In the genomic region with DNA sequence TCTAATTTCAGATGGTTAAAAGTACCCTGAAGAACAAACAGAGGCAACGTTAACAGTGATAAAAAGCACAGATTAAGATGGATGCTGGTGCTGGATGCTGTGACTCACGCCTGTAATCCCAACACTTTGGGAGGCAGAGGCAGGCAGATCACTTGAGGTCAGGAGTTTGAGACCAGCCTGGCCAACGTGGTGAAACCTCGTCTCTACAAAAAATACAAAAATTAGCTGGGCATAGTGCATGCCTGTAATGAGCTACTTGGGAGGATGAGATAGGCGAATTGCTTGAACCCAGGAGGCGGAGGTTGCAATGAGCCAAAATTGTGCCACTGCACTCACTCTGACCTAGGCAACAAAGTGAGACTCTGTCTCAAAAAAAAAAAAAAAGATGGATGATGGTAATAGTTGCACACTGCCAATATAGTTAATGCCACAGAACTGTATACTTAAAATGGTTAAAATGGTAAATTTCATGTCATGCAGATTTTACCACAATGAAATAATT, we compare ENCODE assay signal across 1 cellular context.
TF ChIP-seq lines count a peak whose summit lies in the region.
"Not testable (repeated sequence)": the region's sequence is repeated elsewhere in the genome, so short reads cannot be mapped to it uniquely, and the experiment has no call there.

No MANE protein-coding gene starts in this region.

TF ChIP-seq in K562, 482 proteins besides CTCF, POLR2A, EP300 and RAD21:
- TF ChIP-seq, protein P1, sequence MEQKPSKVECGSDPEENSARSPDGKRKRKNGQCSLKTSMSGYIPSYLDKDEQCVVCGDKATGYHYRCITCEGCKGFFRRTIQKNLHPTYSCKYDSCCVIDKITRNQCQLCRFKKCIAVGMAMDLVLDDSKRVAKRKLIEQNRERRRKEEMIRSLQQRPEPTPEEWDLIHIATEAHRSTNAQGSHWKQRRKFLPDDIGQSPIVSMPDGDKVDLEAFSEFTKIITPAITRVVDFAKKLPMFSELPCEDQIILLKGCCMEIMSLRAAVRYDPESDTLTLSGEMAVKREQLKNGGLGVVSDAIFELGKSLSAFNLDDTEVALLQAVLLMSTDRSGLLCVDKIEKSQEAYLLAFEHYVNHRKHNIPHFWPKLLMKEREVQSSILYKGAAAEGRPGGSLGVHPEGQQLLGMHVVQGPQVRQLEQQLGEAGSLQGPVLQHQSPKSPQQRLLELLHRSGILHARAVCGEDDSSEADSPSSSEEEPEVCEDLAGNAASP (IDR thresholded peaks at IDR 0.05), result peak; percentile 43; the same call in 1 of the 2 replicates
- 0 out of 2 replicates have a peak, but pooled peaks have one; percentile 11 for TF ChIP-seq NFATC3 (IDR thresholded peaks at IDR 0.05)
- TF ChIP-seq DMBX1 (CRISPR knock-in tag; IDR thresholded peaks at IDR 0.05; ENCODE audit: borderline replicate concordance), result peak; percentile 60; the same call in 1 of the 2 replicates
- TF ChIP-seq ADNP (tag; IDR thresholded peaks at IDR 0.05), result peak; percentile 75
- TF ChIP-seq ZNF384 (IDR thresholded peaks at IDR 0.05; ENCODE audit: low read depth, low read length), result peak; percentile 50; the same call in 1 of the 2 replicates
- TF ChIP-seq ELF4 (CRISPR knock-in tag; IDR thresholded peaks at IDR 0.05), result 0 out of 2 replicates have a peak, but pooled peaks have one; percentile 43
- peak; percentile 10 to 54; a peak in 1 of 4 replicates for TF ChIP-seq KDM1A (IDR thresholded peaks at IDR 0.05)
- not testable (repeated sequence) for TF ChIP-seq NR2C1 (IDR thresholded peaks at IDR 0.05); JUND (tag; IDR thresholded peaks at IDR 0.05; ENCODE audit: borderline replicate concordance, low read depth, low read length)
- TF ChIP-seq NR2C1 (tag; IDR thresholded peaks at IDR 0.05), result 0 out of 2 replicates have a peak, but pooled peaks have one; percentile 2
- 0 out of 2 replicates have a peak, but pooled peaks have one; percentile 2 for TF ChIP-seq BACH1 (tag; IDR thresholded peaks at IDR 0.05)
- TF ChIP-seq, protein P2, sequence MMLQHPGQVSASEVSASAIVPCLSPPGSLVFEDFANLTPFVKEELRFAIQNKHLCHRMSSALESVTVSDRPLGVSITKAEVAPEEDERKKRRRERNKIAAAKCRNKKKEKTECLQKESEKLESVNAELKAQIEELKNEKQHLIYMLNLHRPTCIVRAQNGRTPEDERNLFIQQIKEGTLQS (IDR thresholded peaks at IDR 0.05), result peak; percentile 65
- TF ChIP-seq, protein P2 (CRISPR knock-in tag; conservative IDR thresholded peaks at IDR 0.05), result not testable (repeated sequence)
- peak; percentile 24; the same call in 1 of the 2 replicates for TF ChIP-seq MEF2D (tag; conservative IDR thresholded peaks at IDR 0.05; ENCODE audit: low read depth)
- TF ChIP-seq L3MBTL2 (IDR thresholded peaks at IDR 0.05), result peak; percentile 29; the same call in 1 of the 2 replicates
- TF ChIP-seq, protein P3, sequence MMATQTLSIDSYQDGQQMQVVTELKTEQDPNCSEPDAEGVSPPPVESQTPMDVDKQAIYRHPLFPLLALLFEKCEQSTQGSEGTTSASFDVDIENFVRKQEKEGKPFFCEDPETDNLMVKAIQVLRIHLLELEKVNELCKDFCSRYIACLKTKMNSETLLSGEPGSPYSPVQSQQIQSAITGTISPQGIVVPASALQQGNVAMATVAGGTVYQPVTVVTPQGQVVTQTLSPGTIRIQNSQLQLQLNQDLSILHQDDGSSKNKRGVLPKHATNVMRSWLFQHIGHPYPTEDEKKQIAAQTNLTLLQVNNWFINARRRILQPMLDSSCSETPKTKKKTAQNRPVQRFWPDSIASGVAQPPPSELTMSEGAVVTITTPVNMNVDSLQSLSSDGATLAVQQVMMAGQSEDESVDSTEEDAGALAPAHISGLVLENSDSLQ (IDR thresholded peaks at IDR 0.05), result 0 out of 2 replicates have a peak, but pooled peaks have one; percentile 8
- TF ChIP-seq HDGF (IDR thresholded peaks at IDR 0.05), result peak; percentile 82; the same call in 1 of the 2 replicates
- 0 out of 2 replicates have a peak, but pooled peaks have one; percentile 35 for TF ChIP-seq CXXC5 (CRISPR knock-in tag; IDR thresholded peaks at IDR 0.05)
- TF ChIP-seq LARP7 (IDR thresholded peaks at IDR 0.05), result peak; percentile 80; the same call in 1 of the 2 replicates
- peak; percentile 83; the same call in 1 of the 2 replicates for TF ChIP-seq CTBP1 (IDR thresholded peaks at IDR 0.05; ENCODE audit: borderline replicate concordance)
- TF ChIP-seq, protein P4, sequence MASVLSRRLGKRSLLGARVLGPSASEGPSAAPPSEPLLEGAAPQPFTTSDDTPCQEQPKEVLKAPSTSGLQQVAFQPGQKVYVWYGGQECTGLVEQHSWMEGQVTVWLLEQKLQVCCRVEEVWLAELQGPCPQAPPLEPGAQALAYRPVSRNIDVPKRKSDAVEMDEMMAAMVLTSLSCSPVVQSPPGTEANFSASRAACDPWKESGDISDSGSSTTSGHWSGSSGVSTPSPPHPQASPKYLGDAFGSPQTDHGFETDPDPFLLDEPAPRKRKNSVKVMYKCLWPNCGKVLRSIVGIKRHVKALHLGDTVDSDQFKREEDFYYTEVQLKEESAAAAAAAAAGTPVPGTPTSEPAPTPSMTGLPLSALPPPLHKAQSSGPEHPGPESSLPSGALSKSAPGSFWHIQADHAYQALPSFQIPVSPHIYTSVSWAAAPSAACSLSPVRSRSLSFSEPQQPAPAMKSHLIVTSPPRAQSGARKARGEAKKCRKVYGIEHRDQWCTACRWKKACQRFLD (CRISPR knock-in tag; IDR thresholded peaks at IDR 0.05), result peak; percentile 75; the same call in 1 of the 2 replicates
- TF ChIP-seq DPF2 (IDR thresholded peaks at IDR 0.05), result peak; percentile 54
- TF ChIP-seq JUND (IDR thresholded peaks at IDR 0.05; ENCODE audit: borderline replicate concordance, low read depth, low read length), result peak; percentile 70
- TF ChIP-seq MTA3 (IDR thresholded peaks at IDR 0.05; ENCODE audit: borderline replicate concordance), result peak; percentile 40; the same call in 1 of the 2 replicates
- TF ChIP-seq, protein P5, sequence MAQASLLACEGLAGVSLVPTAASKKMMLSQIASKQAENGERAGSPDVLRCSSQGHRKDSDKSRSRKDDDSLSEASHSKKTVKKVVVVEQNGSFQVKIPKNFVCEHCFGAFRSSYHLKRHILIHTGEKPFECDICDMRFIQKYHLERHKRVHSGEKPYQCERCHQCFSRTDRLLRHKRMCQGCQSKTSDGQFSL (CRISPR knock-in tag; IDR thresholded peaks at IDR 0.05), result not testable (repeated sequence)
- TF ChIP-seq, protein P5 (tag; IDR thresholded peaks at IDR 0.05), result 0 out of 4 replicates have a peak, but pooled peaks of 1 of the 2 experiments have one; percentile 37
- TF ChIP-seq MTA1 (IDR thresholded peaks at IDR 0.05; ENCODE audit: borderline replicate concordance), result 0 out of 2 replicates have a peak, but pooled peaks have one; percentile 13
- TF ChIP-seq, protein P6, sequence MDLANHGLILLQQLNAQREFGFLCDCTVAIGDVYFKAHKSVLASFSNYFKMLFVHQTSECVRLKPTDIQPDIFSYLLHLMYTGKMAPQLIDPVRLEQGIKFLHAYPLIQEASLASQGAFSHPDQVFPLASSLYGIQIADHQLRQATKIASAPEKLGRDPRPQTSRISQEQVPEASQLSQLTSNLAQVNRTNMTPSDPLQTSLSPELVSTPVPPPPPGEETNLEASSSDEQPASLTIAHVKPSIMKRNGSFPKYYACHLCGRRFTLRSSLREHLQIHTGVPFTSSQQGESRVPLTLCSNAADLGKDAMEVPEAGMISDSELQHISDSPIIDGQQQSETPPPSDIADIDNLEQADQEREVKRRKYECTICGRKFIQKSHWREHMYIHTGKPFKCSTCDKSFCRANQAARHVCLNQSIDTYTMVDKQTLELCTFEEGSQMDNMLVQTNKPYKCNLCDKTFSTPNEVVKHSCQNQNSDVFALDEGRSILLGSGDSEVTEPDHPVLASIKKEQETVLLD (IDR thresholded peaks at IDR 0.05), result 0 out of 2 replicates have a peak, but pooled peaks have one; percentile 11
- 0 out of 4 replicates have a peak, but pooled peaks of 1 of the 2 experiments have one; percentile 26 for TF ChIP-seq CSDE1 (IDR thresholded peaks at IDR 0.05)
- TF ChIP-seq HDAC1 (IDR thresholded peaks at IDR 0.05), result 0 out of 4 replicates have a peak, but pooled peaks of 1 of the 2 experiments have one; percentile 21
- TF ChIP-seq ARID1B (IDR thresholded peaks at IDR 0.05), result peak; percentile 35
- TF ChIP-seq, protein P7, sequence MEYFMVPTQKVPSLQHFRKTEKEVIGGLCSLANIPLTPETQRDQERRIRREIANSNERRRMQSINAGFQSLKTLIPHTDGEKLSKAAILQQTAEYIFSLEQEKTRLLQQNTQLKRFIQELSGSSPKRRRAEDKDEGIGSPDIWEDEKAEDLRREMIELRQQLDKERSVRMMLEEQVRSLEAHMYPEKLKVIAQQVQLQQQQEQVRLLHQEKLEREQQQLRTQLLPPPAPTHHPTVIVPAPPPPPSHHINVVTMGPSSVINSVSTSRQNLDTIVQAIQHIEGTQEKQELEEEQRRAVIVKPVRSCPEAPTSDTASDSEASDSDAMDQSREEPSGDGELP (CRISPR knock-in tag; IDR thresholded peaks at IDR 0.05; ENCODE audit: borderline replicate concordance), result 0 out of 2 replicates have a peak, but pooled peaks have one; percentile 19
- TF ChIP-seq SMARCA4 (IDR thresholded peaks at IDR 0.05), result peak; percentile 54
- 0 out of 2 replicates have a peak, but pooled peaks have one; percentile 5 for TF ChIP-seq EP400 (IDR thresholded peaks at IDR 0.05)
- TF ChIP-seq PHB2 (IDR thresholded peaks at IDR 0.05; ENCODE audit: low read depth), result peak; percentile 39; the same call in 1 of the 2 replicates
- peak; percentile 81 for TF ChIP-seq FOSL1 (tag; conservative IDR thresholded peaks at IDR 0.05)
- TF ChIP-seq NBN (IDR thresholded peaks at IDR 0.05; ENCODE audit: low read depth), result peak; percentile 18; the same call in 1 of the 2 replicates
